25 cellular contexts compared by ENCODE assay signal in the genomic region with DNA sequence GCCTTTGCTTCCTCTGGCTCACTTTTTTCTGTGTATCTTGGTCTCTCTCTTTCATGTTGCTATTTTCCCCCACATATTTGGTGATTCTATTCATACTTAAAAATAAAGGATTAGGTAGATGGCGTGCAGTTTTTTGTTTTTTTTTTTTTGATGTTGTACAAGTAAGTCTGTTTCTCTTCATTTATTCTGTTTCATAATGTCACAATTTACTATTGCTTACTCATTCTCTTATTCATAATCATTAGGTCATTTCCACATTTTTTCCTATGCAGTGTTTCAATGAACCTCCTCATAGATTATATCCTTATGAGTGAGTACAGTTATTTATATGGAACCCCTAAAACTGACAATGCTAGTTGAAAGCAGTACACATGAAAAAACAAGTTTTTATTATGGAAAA.
DNase-seq lines count a peak whose midpoint lies in the region; TF ChIP-seq lines count a peak whose summit lies in the region.
"Had no signal": no experiment of that assay in that cellular context is flagged by ENCODE, and none has a peak within 500 bp of the region (broad histone marks: within the 10 kb centered on the region; RNA-seq: fewer than 3 reads in every experiment).

No MANE protein-coding gene starts in this region.

- TF ChIP-seq CTCF in fibroblast of pulmonary artery (IDR thresholded peaks at IDR 0.05; ENCODE audit: low read length, missing control alignments) (no peak), ascending aorta (IDR thresholded peaks at IDR 0.05) (no peak)

- no peaks in the 10 kb centered on the region for H3K27me3 ChIP-seq in adipocyte (replicated peaks; ENCODE audit: control insufficient read depth, insufficient read depth, low read length)
- H3K27me3 ChIP-seq in ascending aorta = no peaks in the 10 kb centered on the region
- H3K27me3 ChIP-seq: dorsolateral prefrontal cortex, pancreas, right atrium auricular region, vagina had no signal

- no peak overlapping the region for H3K9ac ChIP-seq in adipocyte (ENCODE audit: low read length)

- H3K4me1 ChIP-seq in adipocyte (ENCODE audit: control insufficient read depth, insufficient read depth, low read length) (peaks cover 13% of the 10 kb centered on the region), ascending aorta (no peaks in the 10 kb centered on the region)
- H3K4me1 ChIP-seq: lower lobe of right lung, pancreas, right atrium auricular region, vagina had no signal

- no peak overlapping the region for H3K27ac ChIP-seq in ascending aorta
- H3K27ac ChIP-seq: dorsolateral prefrontal cortex, lower lobe of right lung, pancreas, right atrium auricular region, vagina had no signal

- H3K36me3 ChIP-seq in adipocyte (ENCODE audit: control insufficient read depth, insufficient read depth, low read length, severe bottlenecking) (no peaks in the 10 kb centered on the region), ascending aorta (no peaks in the 10 kb centered on the region)
- H3K36me3 ChIP-seq: lower lobe of right lung, pancreas, right atrium auricular region, vagina had no signal

- peak; percentile 14 for DNase-seq in EL
- DNase-seq in adipocyte (ENCODE audit: low read depth) = peak; percentile 50
- peak; percentile 25 for DNase-seq in fibroblast of pulmonary artery (ENCODE audit: low read depth)
- DNase-seq in stromal cell of bone marrow (ENCODE audit: low read depth) = peak; percentile 21
- DNase-seq in amygdala (lab: John Stamatoyannopoulos, UW) = no peak
- DNase-seq in NCI-H69 (lab: John Stamatoyannopoulos, UW) = no peak
- no peak for DNase-seq in ascending aorta (ENCODE audit: low spot score in 2 of 2)
- DNase-seq: activated B cell treated with CpG ODN at 0.5 μM for 24 hours; activated CD4-positive, alpha-beta T cell treated with anti-CD3 and anti-CD28 coated beads, Interleukin-2, amount 50 U/mL, for 4 hours; activated CD8-positive, alpha-beta memory T cell treated with anti-CD3 and anti-CD28 coated beads, Interleukin-2, amount 50 U/mL, for 48 hours; aorta; dorsolateral prefrontal cortex; Karpas-422; lower lobe of right lung; NCI-H1694; nephron progenitor cell; pancreas; Right ventricle myocardium superior; stimulated activated CD4-positive, alpha-beta T cell treated with anti-CD3 and anti-CD28 coated beads, Interleukin-12 subunit alpha, Interleukin-12 subunit beta, amount 100 ng/mL, for 4 hours; stimulated activated CD4-positive, alpha-beta T cell treated with anti-CD3 and anti-CD28 coated beads, Interleukin-4, amount 100 ng/mL, for 24 hours; stimulated activated naive B cell treated with anti-CD40 and anti-IgM and Interleukin-4, amounts not matched to agents 10 μg/mL and 1 μg/mL and 100 μg/mL, for 72 hours; T1000 had no signal

- H3K4me3 ChIP-seq in adipocyte (ENCODE audit: low read length) (no peak overlapping the region), fibroblast of pulmonary artery (replicated peaks; ENCODE audit: low read depth, low read length) (no peak overlapping the region), ascending aorta (no peak overlapping the region)
- H3K4me3 ChIP-seq: dorsolateral prefrontal cortex, GM12878, lower lobe of right lung, pancreas, right atrium auricular region, vagina had no signal

- intact Hi-C loops in ascending aorta (cut with DNase I) = no loop called here

- no peaks in the 10 kb centered on the region for H3K9me3 ChIP-seq in adipocyte (ENCODE audit: control insufficient read depth, low read length)
- H3K9me3 ChIP-seq in ascending aorta = no peaks in the 10 kb centered on the region
- H3K9me3 ChIP-seq: lower lobe of right lung, pancreas, right atrium auricular region, vagina had no signal

Comparison
In these comparisons a context has a peak if more than half of its experiments do, and no peak if none do; other contexts are left out.
1. DNase-seq: peak in EL (single experiment), adipocyte (single experiment), fibroblast of pulmonary artery (single experiment) and stromal cell of bone marrow (single experiment); none in amygdala (0 of 56), NCI-H69 (single experiment) and ascending aorta (0 of 2).